ENCODE assay signal across 19 cellular contexts in the genomic region with DNA sequence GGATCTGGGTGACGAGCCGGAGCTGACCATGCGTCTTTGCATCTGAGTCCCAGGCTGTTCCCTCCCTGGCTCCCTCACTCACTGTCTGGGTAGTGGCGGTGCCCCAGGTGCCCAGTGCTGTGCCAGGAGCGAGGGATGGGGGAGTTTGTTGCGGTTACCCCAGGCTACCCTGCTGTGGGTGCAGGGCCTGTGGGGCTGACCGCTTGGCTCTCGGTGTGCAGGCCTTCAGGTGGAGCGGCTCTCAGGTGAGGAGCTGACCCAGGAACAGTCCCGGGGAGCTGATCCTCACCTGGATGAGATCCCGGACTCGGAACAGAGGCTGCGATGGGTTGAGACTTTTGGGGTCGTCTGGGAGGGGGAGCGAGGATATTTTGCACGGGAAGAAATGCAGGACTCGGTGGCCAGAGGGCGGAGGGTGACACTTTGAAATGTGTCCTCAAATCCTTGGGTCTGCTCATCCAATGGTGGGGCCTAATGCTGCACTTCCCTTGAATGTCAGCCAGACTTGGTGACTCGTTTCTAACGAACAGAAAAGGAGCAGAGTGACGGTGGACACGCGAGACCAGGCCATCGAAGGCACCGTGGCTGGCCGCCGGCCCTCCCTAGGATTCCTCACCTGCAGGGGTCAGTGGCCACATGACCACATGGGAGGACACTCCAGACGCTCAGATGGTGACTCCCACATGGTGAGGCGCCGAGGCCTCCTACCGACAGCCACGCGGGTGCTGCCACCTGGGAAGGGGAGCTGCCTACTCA.
DNase-seq lines count a peak whose midpoint lies in the region; ATAC-seq, FAIRE-seq and TF ChIP-seq lines count a peak whose summit lies in the region.
"Had no signal": no experiment of that assay in that cellular context is flagged by ENCODE, and none has a peak within 500 bp of the region (broad histone marks: within the 10 kb centered on the region; RNA-seq: fewer than 3 reads in every experiment).

No MANE protein-coding gene starts in this region.

- H2BK12ac ChIP-seq in H1 (ENCODE audit: low read depth, low read length) (no peak overlapping the region), neuronal stem cell (ENCODE audit: low read length) (peak overlapping the region; percentile 48)

- POLR2A ChIA-PET in H1 (lab: Charles Lee; ENCODE audit: partially characterized antibody): interaction anchor here (0.5 to 0.6 kb wide), 2 partner anchors 1065 to 1153 kb away, joined by 3 read pairs; no protein-coding TSS in a partner anchor

- H2BK15ac ChIP-seq in H1 (ENCODE audit: low read length) (0 out of 2 replicates have a peak overlapping the region, but pooled peaks have one; percentile 29), neuronal stem cell (ENCODE audit: low read length) (peak overlapping the region; percentile 9)

- TF ChIP-seq EP300 in H1 (IDR thresholded peaks at IDR 0.05; ENCODE audit: borderline replicate concordance in 1 of 2, low read depth in 2 of 2, low read length in 2 of 2) (no peak), ovary (IDR thresholded peaks at IDR 0.05) (no peak)

- no peak overlapping the region for H3K23ac ChIP-seq in H1 (ENCODE audit: insufficient read length)
- H3K23ac ChIP-seq in neuronal stem cell (ENCODE audit: low read depth, low read length, poor library complexity): peak overlapping the region; percentile 66

- H3K27ac ChIP-seq in BLaER1: 0 out of 2 replicates have a peak overlapping the region, but pooled peaks have one; percentile 67
- no peak overlapping the region for H3K27ac ChIP-seq in H1 (ENCODE audit: low read depth, low read length)
- H3K27ac ChIP-seq in neuronal stem cell (replicated peaks; ENCODE audit: low read length): no peak overlapping the region
- H3K27ac ChIP-seq in ovary: no peak overlapping the region
- H3K27ac ChIP-seq: C4-2B had no signal

- H3K9me3 ChIP-seq in BLaER1 (no peaks in the 10 kb centered on the region), H1 (ENCODE audit: insufficient read depth in 2 of 2, low read depth in 1 of 2, low read length in 1 of 2) (no peaks in the 10 kb centered on the region), neuronal stem cell (replicated peaks in 1 of 2; ENCODE audit: control insufficient read depth in 2 of 2, insufficient read depth in 1 of 2, low read depth in 1 of 2, low read length in 2 of 2) (peaks cover 0 to 1% of the 10 kb centered on the region in 2 donors), ovary (no peaks in the 10 kb centered on the region)
- H3K9me3 ChIP-seq: BE2C, Caco-2 had no signal

- ATAC-seq in HG03521 (IDR thresholded peaks at IDR 0.05; ENCODE audit: unreplicated experiment): no peak

- H4K5ac ChIP-seq in H1 (ENCODE audit: insufficient read length, low read depth, low read length): no peak overlapping the region

- H3K56ac ChIP-seq in H1 (replicated peaks; ENCODE audit: insufficient read length, low read depth, low read length): no peak overlapping the region

- H3K79me2 ChIP-seq in H1 (ENCODE audit: control insufficient read depth in 1 of 2, insufficient read depth in 2 of 2, low read length in 2 of 2): no peaks in the 10 kb centered on the region

- H4K8ac ChIP-seq in H1 (ENCODE audit: extremely low read depth, insufficient read depth, low read length) (peak overlapping the region; percentile 83), neuronal stem cell (ENCODE audit: low read depth, low read length) (no peak overlapping the region)

- peak overlapping the region; percentile 95; the same call in 1 of the 2 replicates for H3K4me2 ChIP-seq in BLaER1
- H3K4me2 ChIP-seq in H1 (ENCODE audit: insufficient read depth in 1 of 2, low read depth in 2 of 2, low read length in 2 of 2): no peak overlapping the region
- H3K4me2 ChIP-seq in neuronal stem cell (ENCODE audit: insufficient read depth, low read length, poor library complexity, severe bottlenecking): no peak overlapping the region

- intact Hi-C loops in ovary (cut with DNase I): no loop called here

- no peak for TF ChIP-seq RAD21 in H1 (IDR thresholded peaks at IDR 0.05 in 1 of 2, conservative IDR thresholded peaks at IDR 0.05 in 1 of 2; ENCODE audit: low read depth in 2 of 2, low read length in 2 of 2)

- TF ChIP-seq POLR2A in H1 (IDR thresholded peaks at IDR 0.05; ENCODE audit: control extremely low read depth in 1 of 2, low read depth in 2 of 2, low read length in 2 of 2) (no peak), ovary (IDR thresholded peaks at IDR 0.05) (no peak)

- H3K4me3 ChIP-seq in BLaER1: no peak overlapping the region
- H3K4me3 ChIP-seq in H7 (ENCODE audit: insufficient read depth, low read depth, low read length): no peak overlapping the region
- H3K4me3 ChIP-seq in H1 (ENCODE audit: extremely low read depth in 1 of 4, insufficient read depth in 2 of 4, low read depth in 3 of 4, low read length in 4 of 4): no peak overlapping the region
- H3K4me3 ChIP-seq in neuronal stem cell (ENCODE audit: low read length in 2 of 2): peak overlapping the region in 1 of 2 donors; percentile 43
- no peak overlapping the region for H3K4me3 ChIP-seq in ovary

- H3K18ac ChIP-seq in H1 (ENCODE audit: extremely low read depth, low read length) (no peak overlapping the region), neuronal stem cell (ENCODE audit: low read length) (peak overlapping the region; percentile 82)

- no peak overlapping the region for H2AFZ ChIP-seq in H1 (ENCODE audit: low read length)
- H2AFZ ChIP-seq in neuronal stem cell (ENCODE audit: low read length): no peak overlapping the region

- H3K36me3 ChIP-seq in BLaER1: no peaks in the 10 kb centered on the region
- no peaks in the 10 kb centered on the region for H3K36me3 ChIP-seq in H7 (replicated peaks; ENCODE audit: control insufficient read depth, insufficient read depth, low read length)
- H3K36me3 ChIP-seq in H1 (ENCODE audit: control insufficient read depth in 2 of 4, insufficient read depth in 4 of 4, low read length in 3 of 4): no peaks in the 10 kb centered on the region
- no peaks in the 10 kb centered on the region for H3K36me3 ChIP-seq in neuronal stem cell (replicated peaks in 1 of 2; ENCODE audit: control insufficient read depth in 2 of 2, insufficient read depth in 2 of 2, low read length in 2 of 2)
- H3K36me3 ChIP-seq in ovary: no peaks in the 10 kb centered on the region
- H3K36me3 ChIP-seq: BE2C had no signal

- peak; percentile 57 for DNase-seq in H7
- no peak for DNase-seq in H1 (ENCODE audit: low read depth in 1 of 2, low spot score in 2 of 2)
- no peak for DNase-seq in neuronal stem cell (ENCODE audit: low spot score)
- no peak for DNase-seq in ovary
- DNase-seq in OCI-M2 (lab: John Stamatoyannopoulos, UW; ENCODE audit: unreplicated experiment): no peak
- DNase-seq: ACHN; BE2C; Caco-2; CD4-positive, alpha-beta T cell; HCEC 1CT; KBM-7 had no signal

- H3K4me1 ChIP-seq in BLaER1 (peaks cover 58% of the 10 kb centered on the region), H1 (replicated peaks in 1 of 4; ENCODE audit: control insufficient read depth in 3 of 4, insufficient read depth in 4 of 4, low read length in 3 of 4) (no peaks in the 10 kb centered on the region; a peak in 2 of 7 replicates), neuronal stem cell (ENCODE audit: control insufficient read depth in 2 of 2, insufficient read depth in 1 of 2, low read depth in 1 of 2, low read length in 2 of 2) (peaks cover 0 to 9% of the 10 kb centered on the region in 2 donors), ovary (ENCODE audit: insufficient read depth) (no peaks in the 10 kb centered on the region)
- H3K4me1 ChIP-seq: BE2C, Caco-2 had no signal

- H2BK120ac ChIP-seq in H1 (replicated peaks; ENCODE audit: low read depth, low read length): no peak overlapping the region
- H2BK120ac ChIP-seq in neuronal stem cell (ENCODE audit: low read depth, low read length): peak overlapping the region; percentile 39

- H3K14ac ChIP-seq in H1 (ENCODE audit: insufficient read length) (no peak overlapping the region), neuronal stem cell (ENCODE audit: low read length) (peak overlapping the region; percentile 14)

- H2AK5ac ChIP-seq in H1 (ENCODE audit: low read depth, low read length) (no peak overlapping the region), neuronal stem cell (ENCODE audit: low read depth, low read length) (peak overlapping the region; percentile 85)

- no peak overlapping the region for H2BK20ac ChIP-seq in H1 (ENCODE audit: low read length)

- 95% methylated on average over 33 of the region's 33 CpGs; no CpG with 5 or more reads in 1 of the 2 experiments for WGBS in H1 (ENCODE audit: extremely low coverage in 1 of 2, insufficient coverage in 1 of 2, insufficient read length in 1 of 2, insufficient replicate concordance in 2 of 2, low coverage in 1 of 2, low lambda C conversion rate in 2 of 2, missing lambda C conversion rate in 1 of 2), 2 experiments
- no CpG with 5 or more reads among the region's 33 CpGs for WGBS in neuronal stem cell (ENCODE audit: extremely low coverage in 2 of 2, insufficient read length in 2 of 2, insufficient replicate concordance in 1 of 2), 2 donors
- 78 to 84% (median 83%) methylated on average over 33 of the region's 33 CpGs for WGBS in ovary, 3 donors

- peaks cover 5% of the 10 kb centered on the region; the same call in 1 of the 2 replicates for H3K23me2 ChIP-seq in H1 (ENCODE audit: low read depth, low read length)

- no peaks in the 10 kb centered on the region for H4K20me1 ChIP-seq in BLaER1
- H4K20me1 ChIP-seq in H1 (replicated peaks in 1 of 2; ENCODE audit: control insufficient read depth in 1 of 2, insufficient read depth in 2 of 2, low read length in 2 of 2): peaks cover 0 to 5% of the 10 kb centered on the region in 2 experiments

- no peaks in the 10 kb centered on the region for H3K79me1 ChIP-seq in H1 (ENCODE audit: low read depth, low read length)
- no peaks in the 10 kb centered on the region for H3K79me1 ChIP-seq in neuronal stem cell (ENCODE audit: low read depth, low read length)

- no peak overlapping the region for H3K9ac ChIP-seq in BLaER1
- H3K9ac ChIP-seq in H1 (replicated peaks in 1 of 4; ENCODE audit: extremely low read depth in 1 of 4, low read depth in 3 of 4, low read length in 3 of 4): no peak overlapping the region
- H3K9ac ChIP-seq in neuronal stem cell (ENCODE audit: low read depth, low read length, poor library complexity): no peak overlapping the region

- H3K27me3 ChIP-seq in BLaER1 (no peaks in the 10 kb centered on the region), H7 (ENCODE audit: control insufficient read depth, insufficient read depth, low read length) (no peaks in the 10 kb centered on the region), H1 (replicated peaks in 1 of 4; ENCODE audit: control insufficient read depth in 3 of 4, extremely low read depth in 1 of 4, insufficient read depth in 3 of 4, low read length in 3 of 4) (no peaks in the 10 kb centered on the region), neuronal stem cell (ENCODE audit: control insufficient read depth in 3 of 3, insufficient read depth in 3 of 3, low read depth in 1 of 3, low read length in 3 of 3) (peaks cover 0 to 20% (median 0%) of the 10 kb centered on the region in 3 experiments), ovary (no peaks in the 10 kb centered on the region)
- H3K27me3 ChIP-seq: BE2C had no signal

- no peak overlapping the region for H2BK5ac ChIP-seq in H1 (ENCODE audit: low read depth, low read length)
- H2BK5ac ChIP-seq in neuronal stem cell (ENCODE audit: low read length): no peak overlapping the region

- H3K4ac ChIP-seq in H1 (replicated peaks; ENCODE audit: insufficient read length, low read depth, low read length) (no peak overlapping the region), neuronal stem cell (ENCODE audit: low read length) (no peak overlapping the region)

- no peak overlapping the region for H4K91ac ChIP-seq in H1 (replicated peaks; ENCODE audit: insufficient read length, low read length)
- peak overlapping the region; percentile 79 for H4K91ac ChIP-seq in neuronal stem cell (ENCODE audit: low read depth, low read length, poor library complexity)

- no peak for FAIRE-seq in H1 (lab: Jason Lieb, UNC)
- FAIRE-seq: A204.1, D721Med, G401.6, GM12891, GM19239 had no signal

- CTCF ChIA-PET in H1 (lab: Charles Lee; ENCODE audit: partially characterized antibody): interaction anchor here (1.0 kb wide), 1 partner anchor 79 kb away, joined by 3 read pairs; no protein-coding TSS in a partner anchor

- TF ChIP-seq CTCF in H1 (IDR thresholded peaks at IDR 0.05; ENCODE audit: control extremely low read depth in 1 of 3, insufficient read depth in 1 of 3, low read depth in 1 of 3, low read length in 3 of 3) (no peak), ovary (IDR thresholded peaks at IDR 0.05) (no peak)
